ENCODE assay signal across 8 cellular contexts in genomic region chr9:137762414-137763061, GRCh38.
DNase-seq lines count a peak whose midpoint lies in the region; ATAC-seq, FAIRE-seq and TF ChIP-seq lines count a peak whose summit lies in the region.

No MANE protein-coding gene starts in this region.

- no peak overlapping the region for H3K4me3 ChIP-seq in kidney (ENCODE audit: low read length in 2 of 2)

- TF ChIP-seq POLR2A in GM12892 (IDR thresholded peaks at IDR 0.05; ENCODE audit: low read depth, low read length): peak; percentile 28; the same call in 1 of the 2 replicates

- DNase-seq in GM12892 (ENCODE audit: insufficient read length) (peak; percentile 72), kidney (peak; percentile 46), NK-92 (lab: John Stamatoyannopoulos, UW; ENCODE audit: unreplicated experiment) (no peak), NCI-H69 (lab: John Stamatoyannopoulos, UW) (no peak)
- DNase-seq in stimulated activated CD4-positive, alpha-beta T cell treated with anti-CD3 and anti-CD28 coated beads, Interleukin-2, amount 100 ng/mL, for 24 hours: no peak
- no peak for DNase-seq in stimulated activated CD4-positive, alpha-beta T cell treated with anti-CD3 and anti-CD28 coated beads, Interleukin-12 subunit alpha, Interleukin-12 subunit beta, amount 100 ng/mL, for 4 hours

- ATAC-seq in GM19455 (IDR thresholded peaks at IDR 0.05; ENCODE audit: unreplicated experiment): peak; percentile 60
- ATAC-seq in HG03354 (IDR thresholded peaks at IDR 0.05; ENCODE audit: poor library complexity, severe bottlenecking, unreplicated experiment): peak; percentile 75

- FAIRE-seq in GM12892 (lab: Jason Lieb, UNC) (peak; percentile 95), kidney (lab: Jason Lieb, UNC) (no peak)

- H3K4me1 ChIP-seq in kidney (ENCODE audit: control insufficient read depth in 1 of 2, insufficient read depth in 1 of 2, low read depth in 1 of 2, low read length in 2 of 2): peaks cover 0 to 7% of the 10 kb centered on the region in 2 donors

- no peak overlapping the region for H3K9ac ChIP-seq in kidney (ENCODE audit: low read length in 2 of 2)

- no peak overlapping the region for H3K27ac ChIP-seq in kidney (ENCODE audit: low read depth in 2 of 2, low read length in 2 of 2)

- intact Hi-C loops in kidney (cut with DNase I): no loop called here

- peaks cover 6 to 13% of the 10 kb centered on the region in 2 donors for H3K36me3 ChIP-seq in kidney (ENCODE audit: control insufficient read depth in 1 of 2, insufficient read depth in 2 of 2, low read length in 2 of 2)

- no peaks in the 10 kb centered on the region for H3K9me3 ChIP-seq in kidney (ENCODE audit: control insufficient read depth in 1 of 2, low read length in 2 of 2)

- TF ChIP-seq CTCF in kidney (IDR thresholded peaks at IDR 0.05; ENCODE audit: borderline replicate concordance, extremely low read depth, insufficient read depth): no peak

Comparison
In these comparisons a context has a peak if more than half of its experiments do, and no peak if none do; other contexts are left out.
1. DNase-seq: peak in GM12892 (single experiment) and kidney (single experiment); none in NK-92 (single experiment), stimulated activated CD4-positive, alpha-beta T cell treated with anti-CD3 and anti-CD28 coated beads, Interleukin-2, amount 100 ng/mL, for 24 hours (0 of 2), NCI-H69 (single experiment) and stimulated activated CD4-positive, alpha-beta T cell treated with anti-CD3 and anti-CD28 coated beads, Interleukin-12 subunit alpha, Interleukin-12 subunit beta, amount 100 ng/mL, for 4 hours (single experiment).